In the genomic region with DNA sequence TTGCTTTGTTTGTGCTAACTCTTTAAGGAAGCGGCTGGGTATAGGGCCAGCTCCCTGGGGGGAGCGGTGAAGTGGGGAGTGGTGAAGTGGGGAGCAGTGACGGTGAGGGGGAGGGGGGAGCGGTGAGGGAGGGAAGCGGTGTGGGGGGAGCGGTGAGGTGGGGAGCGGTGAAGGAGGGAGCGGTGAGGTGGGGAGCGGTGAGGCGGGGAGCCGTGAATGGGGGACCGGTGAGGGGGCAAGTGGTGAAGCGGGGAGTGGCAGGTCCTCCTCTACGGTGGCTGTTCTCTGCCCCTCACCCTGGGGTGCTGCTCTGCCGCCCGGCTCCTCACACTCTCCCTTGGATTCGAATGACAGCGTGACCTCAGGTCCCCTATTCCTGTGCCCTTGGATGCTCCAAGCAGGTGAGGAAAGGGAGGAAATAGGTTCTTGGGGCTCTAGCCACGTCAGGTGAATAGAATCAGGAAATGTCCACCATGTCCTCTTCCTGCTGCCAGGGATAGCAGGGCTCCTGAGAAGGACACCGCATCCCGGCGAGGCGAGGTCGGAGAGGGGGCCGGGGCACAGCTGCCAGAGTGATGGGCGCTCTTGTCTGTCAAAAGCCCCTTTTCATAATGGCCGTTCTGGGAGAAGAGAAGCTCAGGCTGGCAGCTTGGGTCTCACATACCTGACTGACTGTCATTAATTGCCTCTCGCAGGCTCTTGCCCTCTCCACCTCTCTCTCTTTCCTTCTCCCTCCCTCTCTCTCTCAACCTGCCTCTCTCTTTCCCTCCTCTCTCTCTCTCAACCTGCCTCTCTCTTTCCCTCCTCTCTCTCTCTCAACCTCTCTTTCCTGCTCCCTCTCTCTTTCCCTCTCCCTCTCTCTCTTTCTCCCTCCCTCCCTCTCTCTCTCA, we compare ENCODE assay signal across 13 cellular contexts.
DNase-seq lines count a peak whose midpoint lies in the region; ATAC-seq and TF ChIP-seq lines count a peak whose summit lies in the region.
"Had no signal": no experiment of that assay in that cellular context is flagged by ENCODE, and none has a peak within 500 bp of the region (broad histone marks: within the 10 kb centered on the region; RNA-seq: fewer than 3 reads in every experiment).

No MANE protein-coding gene starts in this region.

- H3K9me3 ChIP-seq in BLaER1 treated with 17β-estradiol and CSF1 and Interleukin-3, amounts not matched to agents 10 nM and 100 nM (replicated peaks in 1 of 11), result no peaks in the 10 kb centered on the region
- H3K9me3 ChIP-seq in mucosa of descending colon, result no peaks in the 10 kb centered on the region

- peaks cover 0 to 7% (median 0%) of the 10 kb centered on the region in 11 experiments; a peak in 2 of 22 replicates for H4K20me1 ChIP-seq in BLaER1 treated with 17β-estradiol and CSF1 and Interleukin-3, amounts not matched to agents 10 nM and 100 nM

- no peaks in the 10 kb centered on the region for H3K36me3 Mint-ChIP-seq in activated naive CD8-positive, alpha-beta T cell treated with anti-CD3 and anti-CD28 coated beads, Interleukin-2, amount 10 ng/mL, durations not matched to agents 7 days and 5 days
- H3K36me3 Mint-ChIP-seq: activated naive CD4-positive, alpha-beta T cell treated with anti-CD3 and anti-CD28 coated beads, Interleukin-2, amount 50 U/mL, for 72 hours; CD14-positive monocyte had no signal

- intact Hi-C loops in mucosa of descending colon (cut with DNase I, micrococcal nuclease), result no loop called here

- peak overlapping the region; percentile 42 to 86 (median 67) for H3K4me2 ChIP-seq in BLaER1 treated with 17β-estradiol and CSF1 and Interleukin-3, amounts not matched to agents 10 nM and 100 nM

- no peak overlapping the region for H3K27ac Mint-ChIP-seq in activated naive CD8-positive, alpha-beta T cell treated with anti-CD3 and anti-CD28 coated beads, Interleukin-2, amount 10 ng/mL, durations not matched to agents 7 days and 5 days

- no peak overlapping the region for H3K27ac ChIP-seq in BLaER1 treated with 17β-estradiol and CSF1 and Interleukin-3, amounts not matched to agents 10 nM and 100 nM

- POLR2A ChIA-PET in activated naive CD8-positive, alpha-beta T cell treated with anti-CD3 and anti-CD28 coated beads, Interleukin-2, amount 10 ng/mL, durations not matched to agents 7 days and 5 days (lab: Charles Lee), result interaction anchor here (0.6 kb wide), 1 partner anchor 27 kb away, joined by 7 read pairs; no protein-coding TSS in a partner anchor

- H3K4me1 ChIP-seq in BLaER1 treated with 17β-estradiol and CSF1 and Interleukin-3, amounts not matched to agents 10 nM and 100 nM, result peaks cover 6 to 67% (median 56%) of the 10 kb centered on the region in 10 experiments; a peak in 19 of 20 replicates
- H3K4me1 ChIP-seq in mucosa of descending colon (ENCODE audit: low read depth), result no peaks in the 10 kb centered on the region

- no peak overlapping the region; a peak in 2 of 20 replicates for H3K4me3 ChIP-seq in BLaER1 treated with 17β-estradiol and CSF1 and Interleukin-3, amounts not matched to agents 10 nM and 100 nM
- H3K4me3 ChIP-seq in H7 (ENCODE audit: insufficient read depth, low read depth, low read length) (peak overlapping the region; percentile 36), mucosa of descending colon (no peak overlapping the region)

- DNase-seq in H7 (peak; percentile 74), mucosa of descending colon (peak in 1 of 3 donors; percentile 0), globus pallidus (ENCODE audit: low spot score) (no peak), ecto neural progenitor cell (ENCODE audit: low spot score) (no peak), AG08396 (ENCODE audit: low spot score) (no peak)
- DNase-seq in activated naive CD8-positive, alpha-beta T cell treated with anti-CD3 and anti-CD28 coated beads, Interleukin-2, amount 10 ng/mL, durations not matched to agents 7 days and 5 days, result peak; percentile 33
- DNase-seq: erythroblast, GF-D8, T-helper 1 cell had no signal

- H3K9me3 Mint-ChIP-seq in activated naive CD8-positive, alpha-beta T cell treated with anti-CD3 and anti-CD28 coated beads, Interleukin-2, amount 10 ng/mL, durations not matched to agents 7 days and 5 days, result no peaks in the 10 kb centered on the region
- H3K9me3 Mint-ChIP-seq: activated naive CD4-positive, alpha-beta T cell treated with anti-CD3 and anti-CD28 coated beads, Interleukin-2, amount 50 U/mL, for 72 hours had no signal

- peaks cover 34% of the 10 kb centered on the region for H3K27me3 Mint-ChIP-seq in activated naive CD8-positive, alpha-beta T cell treated with anti-CD3 and anti-CD28 coated beads, Interleukin-2, amount 10 ng/mL, durations not matched to agents 7 days and 5 days

- peaks cover 0 to 16% (median 0%) of the 10 kb centered on the region in 11 experiments; a peak in 6 of 22 replicates for H3K27me3 ChIP-seq in BLaER1 treated with 17β-estradiol and CSF1 and Interleukin-3, amounts not matched to agents 10 nM and 100 nM
- H3K27me3 ChIP-seq in H7 (ENCODE audit: control insufficient read depth, insufficient read depth, low read length), result peaks cover 7% of the 10 kb centered on the region

- peaks cover 11% of the 10 kb centered on the region for H3K4me1 Mint-ChIP-seq in activated naive CD8-positive, alpha-beta T cell treated with anti-CD3 and anti-CD28 coated beads, Interleukin-2, amount 10 ng/mL, durations not matched to agents 7 days and 5 days

- TF ChIP-seq CTCF in mucosa of descending colon (IDR thresholded peaks at IDR 0.05), result no peak

- no peaks in the 10 kb centered on the region for H3K36me3 ChIP-seq in BLaER1 treated with 17β-estradiol and CSF1 and Interleukin-3, amounts not matched to agents 10 nM and 100 nM
- no peaks in the 10 kb centered on the region for H3K36me3 ChIP-seq in H7 (replicated peaks; ENCODE audit: control insufficient read depth, insufficient read depth, low read length)
- no peaks in the 10 kb centered on the region for H3K36me3 ChIP-seq in mucosa of descending colon (ENCODE audit: low read depth)

- H3K9ac ChIP-seq in BLaER1 treated with 17β-estradiol and CSF1 and Interleukin-3, amounts not matched to agents 10 nM and 100 nM, result no peak overlapping the region

- ATAC-seq in activated naive CD8-positive, alpha-beta T cell treated with anti-CD3 and anti-CD28 coated beads, Interleukin-2, amount 10 ng/mL, durations not matched to agents 7 days and 5 days (ENCODE audit: low read depth), result no peak
- ATAC-seq in mucosa of descending colon (peak; percentile 60), HG02642 (IDR thresholded peaks at IDR 0.05; ENCODE audit: poor library complexity, unreplicated experiment) (no peak)
- ATAC-seq: activated naive CD4-positive, alpha-beta T cell treated with anti-CD3 and anti-CD28 coated beads, Interleukin-2, amount 50 U/mL, for 72 hours had no signal

- peak overlapping the region; percentile 63 for H3K4me3 Mint-ChIP-seq in activated naive CD8-positive, alpha-beta T cell treated with anti-CD3 and anti-CD28 coated beads, Interleukin-2, amount 10 ng/mL, durations not matched to agents 7 days and 5 days

Comparison
In these comparisons a context has a peak if more than half of its experiments do, and no peak if none do; other contexts are left out.
1. DNase-seq: peak in H7 (single experiment) and activated naive CD8-positive, alpha-beta T cell treated with anti-CD3 and anti-CD28 coated beads, Interleukin-2, amount 10 ng/mL, durations not matched to agents 7 days and 5 days (single experiment); none in globus pallidus (single experiment), ecto neural progenitor cell (single experiment) and AG08396 (single experiment).